16 cellular contexts compared by ENCODE assay signal in genomic region chr11:2586091-2586792, GRCh38.
A peak's percentile ranks its signal among the peaks of the same experiment; 100 is the strongest.
DNase-seq lines count a peak whose midpoint lies in the region; ATAC-seq and TF ChIP-seq lines count a peak whose summit lies in the region.
"Had no signal": no experiment of that assay in that cellular context is flagged by ENCODE, and none has a peak within 500 bp of the region (broad histone marks: within the 10 kb centered on the region; RNA-seq: fewer than 3 reads in every experiment).

No MANE protein-coding gene starts in this region.

- H3K27ac ChIP-seq in esophagus muscularis mucosa (replicated peaks in 1 of 4) (no peak overlapping the region), neuronal stem cell (replicated peaks; ENCODE audit: low read length) (no peak overlapping the region)
- H3K27ac ChIP-seq: C4-2B had no signal

- no peaks in the 10 kb centered on the region for H3K9me3 ChIP-seq in esophagus muscularis mucosa
- no peaks in the 10 kb centered on the region for H3K9me3 ChIP-seq in neuronal stem cell (replicated peaks in 1 of 2; ENCODE audit: control insufficient read depth in 2 of 2, insufficient read depth in 1 of 2, low read depth in 1 of 2, low read length in 2 of 2)
- H3K9me3 ChIP-seq: HAP-1 had no signal

- H3K4me2 ChIP-seq in neuronal stem cell (ENCODE audit: insufficient read depth, low read length, poor library complexity, severe bottlenecking), result no peak overlapping the region

- peak overlapping the region; percentile 52 for H3K9ac ChIP-seq in neuronal stem cell (ENCODE audit: low read depth, low read length, poor library complexity)

- no peak overlapping the region for H3K23ac ChIP-seq in neuronal stem cell (ENCODE audit: low read depth, low read length, poor library complexity)

- TF ChIP-seq EP300 in esophagus muscularis mucosa (IDR thresholded peaks at IDR 0.05), result no peak

- peak overlapping the region; percentile 89 for H3K18ac ChIP-seq in neuronal stem cell (ENCODE audit: low read length)

- H4K91ac ChIP-seq in neuronal stem cell (ENCODE audit: low read depth, low read length, poor library complexity), result no peak overlapping the region

- H2BK12ac ChIP-seq in neuronal stem cell (ENCODE audit: low read length), result peak overlapping the region; percentile 4

- H4K8ac ChIP-seq in neuronal stem cell (ENCODE audit: low read depth, low read length), result no peak overlapping the region

- H3K27me3 ChIP-seq in esophagus muscularis mucosa (no peaks in the 10 kb centered on the region), neuronal stem cell (ENCODE audit: control insufficient read depth in 3 of 3, insufficient read depth in 3 of 3, low read depth in 1 of 3, low read length in 3 of 3) (peaks cover 0 to 14% (median 0%) of the 10 kb centered on the region in 3 experiments)

- no peak for TF ChIP-seq POLR2A in esophagus muscularis mucosa (IDR thresholded peaks at IDR 0.05; ENCODE audit: low read depth)

- TF ChIP-seq CTCF in esophagus muscularis mucosa (IDR thresholded peaks at IDR 0.05), result no peak

- 88% methylated on average over 8 of the region's 17 CpGs for WGBS in esophagus muscularis mucosa
- no CpG with 5 or more reads among the region's 17 CpGs for WGBS in neuronal stem cell (ENCODE audit: extremely low coverage in 2 of 2, insufficient read length in 2 of 2, insufficient replicate concordance in 1 of 2), 2 donors

- no peak overlapping the region for H2BK5ac ChIP-seq in neuronal stem cell (ENCODE audit: low read length)

- intact Hi-C loops in esophagus muscularis mucosa (cut with DNase I), result no loop called here

- H2AK5ac ChIP-seq in neuronal stem cell (ENCODE audit: low read depth, low read length), result peak overlapping the region; percentile 79

- no peak overlapping the region for H2AFZ ChIP-seq in neuronal stem cell (ENCODE audit: low read length)

- DNase-seq in 8988T (peak; percentile 16), Daoy (ENCODE audit: low read depth) (peak; percentile 0), esophagus muscularis mucosa (ENCODE audit: extremely low spot score) (peak; percentile 84), neuronal stem cell (ENCODE audit: low spot score) (no peak), SHP77 treated with DMSO at 0.1 percent for 48 hours (lab: John Stamatoyannopoulos, UW) (no peak)
- DNase-seq: erythroblast; hippocampal formation; midbrain; NCI-H1092; NCI-H2227 treated with DMSO at 0.1 percent for 48 hours; stimulated activated naive CD8-positive, alpha-beta T cell treated with anti-CD3 and anti-CD28 coated beads, Interleukin-15, amount 100 ng/mL, for 72 hours had no signal

- H2BK15ac ChIP-seq in neuronal stem cell (ENCODE audit: low read length), result peak overlapping the region; percentile 63

- peaks cover 2% of the 10 kb centered on the region for H3K79me1 ChIP-seq in neuronal stem cell (ENCODE audit: low read depth, low read length)

- H3K14ac ChIP-seq in neuronal stem cell (ENCODE audit: low read length), result no peak overlapping the region

- peaks cover 0 to 22% (median 0%) of the 10 kb centered on the region in 4 donors for H3K36me3 ChIP-seq in esophagus muscularis mucosa
- H3K36me3 ChIP-seq in neuronal stem cell (replicated peaks in 1 of 2; ENCODE audit: control insufficient read depth in 2 of 2, insufficient read depth in 2 of 2, low read length in 2 of 2), result no peaks in the 10 kb centered on the region
- H3K36me3 ChIP-seq: HAP-1 had no signal

- no peak overlapping the region for H3K4ac ChIP-seq in neuronal stem cell (ENCODE audit: low read length)

- no peak for ATAC-seq in HG02885 (IDR thresholded peaks at IDR 0.05; ENCODE audit: poor library complexity, unreplicated experiment)
- no peak for ATAC-seq in HG03175 (IDR thresholded peaks at IDR 0.05; ENCODE audit: unreplicated experiment)
- no peak for ATAC-seq in HG03342 (IDR thresholded peaks at IDR 0.05; ENCODE audit: unreplicated experiment)
- ATAC-seq: stimulated activated naive CD8-positive, alpha-beta T cell treated with anti-CD3 and anti-CD28 coated beads, Interleukin-15, amount 100 ng/mL, for 72 hours had no signal

- H3K4me1 ChIP-seq in esophagus muscularis mucosa (peaks cover 0 to 5% (median 0%) of the 10 kb centered on the region in 4 donors), neuronal stem cell (ENCODE audit: control insufficient read depth in 2 of 2, insufficient read depth in 1 of 2, low read depth in 1 of 2, low read length in 2 of 2) (peaks cover 0 to 9% of the 10 kb centered on the region in 2 donors)
- H3K4me1 ChIP-seq: HAP-1 had no signal

- H3K4me3 ChIP-seq in esophagus muscularis mucosa (no peak overlapping the region), neuronal stem cell (ENCODE audit: low read length in 2 of 2) (no peak overlapping the region)
- H3K4me3 ChIP-seq: HAP-1 had no signal

- no peak overlapping the region for H2BK120ac ChIP-seq in neuronal stem cell (ENCODE audit: low read depth, low read length)

Comparison
In these comparisons a context has a peak if more than half of its experiments do, and no peak if none do; other contexts are left out.
1. DNase-seq: peak in 8988T (single experiment), Daoy (single experiment) and esophagus muscularis mucosa (single experiment); none in neuronal stem cell (single experiment) and SHP77 treated with DMSO at 0.1 percent for 48 hours (single experiment).